27 cellular contexts compared by ENCODE assay signal in the genomic region with DNA sequence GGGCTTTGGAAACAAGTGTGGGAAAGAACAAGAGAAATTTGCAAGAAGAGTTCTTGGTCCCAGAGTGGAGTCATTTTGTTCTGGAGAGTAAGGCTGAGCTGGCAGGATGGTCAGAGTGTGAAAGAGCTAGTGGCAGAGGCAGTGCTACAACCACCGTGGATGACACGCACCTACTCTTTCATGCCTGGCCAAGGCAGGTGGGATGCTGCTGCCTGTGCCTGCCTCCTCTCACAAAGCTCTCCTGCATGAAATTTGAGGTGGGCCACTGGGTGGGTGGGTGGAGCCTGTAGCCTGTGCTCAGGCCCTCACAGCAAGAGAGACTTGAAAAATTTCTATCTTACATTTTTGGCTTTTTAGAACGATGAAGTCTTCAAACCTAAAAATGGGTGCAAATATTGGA.
"Had no signal": no experiment of that assay in that cellular context is flagged by ENCODE, and none has a peak within 500 bp of the region (broad histone marks: within the 10 kb centered on the region; RNA-seq: fewer than 3 reads in every experiment).

No MANE protein-coding gene starts in this region.

- H3K9me3 ChIP-seq: body of pancreas, colonic mucosa, esophagus muscularis mucosa, left lung, lower lobe of right lung, thoracic aorta, uterus had no signal

- H3K4me1 Mint-ChIP-seq: natural killer cell had no signal

- H3K27ac Mint-ChIP-seq: activated naive CD8-positive, alpha-beta T cell; natural killer cell; neural progenitor cell; stimulated activated naive CD8-positive, alpha-beta T cell treated with anti-CD3 and anti-CD28 coated beads, Interleukin-15, Interleukin-2, amounts not matched to agents 100 ng/mL and 50 ng/mL, for 24 hours; type B pancreatic cell had no signal

- H3K9ac ChIP-seq: neural progenitor cell had no signal

- H3K4me3 Mint-ChIP-seq: activated naive CD8-positive, alpha-beta T cell; natural killer cell; neural progenitor cell; stimulated activated naive CD8-positive, alpha-beta T cell treated with anti-CD3 and anti-CD28 coated beads, Interleukin-15, Interleukin-2, amounts not matched to agents 100 ng/mL and 50 ng/mL, for 24 hours; type B pancreatic cell had no signal

- H3K9me3 Mint-ChIP-seq: natural killer cell; neural progenitor cell; stimulated activated naive CD8-positive, alpha-beta T cell treated with anti-CD3 and anti-CD28 coated beads, Interleukin-15, Interleukin-2, amounts not matched to agents 100 ng/mL and 50 ng/mL, for 24 hours; type B pancreatic cell had no signal

- H3K27me3 ChIP-seq: body of pancreas, colonic mucosa, dorsolateral prefrontal cortex, esophagus muscularis mucosa, left lung, neural progenitor cell, uterus had no signal

- H3K4me1 ChIP-seq: colonic mucosa, esophagus muscularis mucosa, uterus had no signal

- H3K27me3 Mint-ChIP-seq: stimulated activated naive CD8-positive, alpha-beta T cell treated with anti-CD3 and anti-CD28 coated beads, Interleukin-15, Interleukin-2, amounts not matched to agents 100 ng/mL and 50 ng/mL, for 24 hours had no signal

- H3K36me3 Mint-ChIP-seq: activated naive CD8-positive, alpha-beta T cell; natural killer cell; neural progenitor cell; type B pancreatic cell had no signal

- ATAC-seq: body of pancreas, right cardiac atrium had no signal

- H3K27ac ChIP-seq: colonic mucosa, dorsolateral prefrontal cortex, esophagus muscularis mucosa, left lung, lower lobe of right lung, neural progenitor cell, thoracic aorta, uterus had no signal

- DNase-seq: activated CD4-positive, alpha-beta T cell treated with anti-CD3 and anti-CD28 coated beads, Interleukin-2, amount 50 U/mL, for 1 hour; activated effector memory CD4-positive, alpha-beta T cell treated with Interleukin-2 at 50 U/mL for 16 hours; activated naive CD4-positive, alpha-beta T cell treated with Interleukin-2 at 50 U/mL for 16 hours; activated T-cell treated with anti-CD3 and anti-CD28 coated beads for 4 hours; aorta; body of pancreas; cerebellar nuclear complex; colonic mucosa; dorsolateral prefrontal cortex; effector memory CD4-positive, alpha-beta T cell; foreskin melanocyte; kidney glomerular epithelial cell; left lung; lower lobe of right lung; mesendoderm; natural killer cell; occipital lobe; right cardiac atrium; stimulated activated CD4-positive, alpha-beta T cell treated with anti-CD3 and anti-CD28 coated beads, Interleukin-2, amount 100 ng/mL, for 48 hours; T-helper 2 cell; uterus had no signal

- H3K36me3 ChIP-seq: colonic mucosa, esophagus muscularis mucosa, left lung, lower lobe of right lung, neural progenitor cell, thoracic aorta, uterus had no signal

- H3K4me2 ChIP-seq: neural progenitor cell had no signal

- H2AFZ ChIP-seq: neural progenitor cell had no signal

- H3K4me3 ChIP-seq: body of pancreas, colonic mucosa, dorsolateral prefrontal cortex, esophagus muscularis mucosa, left lung, lower lobe of right lung, neural progenitor cell, thoracic aorta, uterus had no signal
